In genomic region chr17:30238387-30239088, GRCh38 we compare ENCODE assay signal across 2 cellular contexts.
TF ChIP-seq lines count a peak whose summit lies in the region.

No MANE protein-coding gene starts in this region.

TF ChIP-seq in H1, 55 proteins besides CTCF, POLR2A, EP300 and RAD21:
- TF ChIP-seq, protein P1, sequence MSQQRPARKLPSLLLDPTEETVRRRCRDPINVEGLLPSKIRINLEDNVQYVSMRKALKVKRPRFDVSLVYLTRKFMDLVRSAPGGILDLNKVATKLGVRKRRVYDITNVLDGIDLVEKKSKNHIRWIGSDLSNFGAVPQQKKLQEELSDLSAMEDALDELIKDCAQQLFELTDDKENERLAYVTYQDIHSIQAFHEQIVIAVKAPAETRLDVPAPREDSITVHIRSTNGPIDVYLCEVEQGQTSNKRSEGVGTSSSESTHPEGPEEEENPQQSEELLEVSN (IDR thresholded peaks at IDR 0.05) = peak; percentile 35; the same call in 1 of the 2 replicates
- TF ChIP-seq RBBP5 (IDR thresholded peaks at IDR 0.05; ENCODE audit: borderline replicate concordance, low read depth, low read length) = no peak
- peak; percentile 49 for TF ChIP-seq KDM4A (IDR thresholded peaks at IDR 0.05; ENCODE audit: low read depth, low read length, severe bottlenecking)
- no peak for TF ChIP-seq TAF7 (optimal IDR thresholded peaks at IDR 0.05; ENCODE audit: borderline replicate concordance, low read depth, low read length)
- TF ChIP-seq TBP (IDR thresholded peaks at IDR 0.05; ENCODE audit: low read depth, low read length) = peak; percentile 17; the same call in 1 of the 2 replicates
- no peak for TF ChIP-seq SRF (IDR thresholded peaks at IDR 0.05; ENCODE audit: low read depth, low read length)
- TF ChIP-seq CHD2 (IDR thresholded peaks at IDR 0.05; ENCODE audit: low read length) = no peak
- no peak for TF ChIP-seq MAX (IDR thresholded peaks at IDR 0.05)
- no peak for TF ChIP-seq BCL11A (IDR thresholded peaks at IDR 0.05; ENCODE audit: low read depth in 2 of 2, low read length in 2 of 2)
- TF ChIP-seq ZNF274 (IDR thresholded peaks at IDR 0.05; ENCODE audit: borderline replicate concordance, extremely low read depth, low read length) = no peak
- no peak for TF ChIP-seq GABPA (IDR thresholded peaks at IDR 0.05; ENCODE audit: borderline replicate concordance, insufficient read depth, low read length)
- TF ChIP-seq HDAC2 (IDR thresholded peaks at IDR 0.05; ENCODE audit: borderline replicate concordance in 1 of 2, low read depth in 2 of 2, low read length in 2 of 2) = no peak
- TF ChIP-seq JUND (IDR thresholded peaks at IDR 0.05; ENCODE audit: low read length) = no peak
- TF ChIP-seq POU5F1 (IDR thresholded peaks at IDR 0.05; ENCODE audit: low read depth, low read length) = no peak
- peak in 1 of 2 experiments; percentile 20; a peak in 1 of 4 replicates for TF ChIP-seq SIN3A (conservative IDR thresholded peaks at IDR 0.05 in 1 of 2, IDR thresholded peaks at IDR 0.05 in 1 of 2; ENCODE audit: low read depth in 1 of 2, low read length in 2 of 2)
TF ChIP-seq in H1: peak in this region for 4.

TF ChIP-seq in HEK293T, 16 proteins besides CTCF, POLR2A, EP300 and RAD21:
- TF ChIP-seq NFRKB (IDR thresholded peaks at IDR 0.05) = no peak
- TF ChIP-seq FOXA1 (IDR thresholded peaks at IDR 0.05) = no peak
- TF ChIP-seq ELF4 (IDR thresholded peaks at IDR 0.05) = no peak
- no peak for TF ChIP-seq SP1 (IDR thresholded peaks at IDR 0.05)
- no peak for TF ChIP-seq SUZ12 (IDR thresholded peaks at IDR 0.05)
- TF ChIP-seq FOXK2 (IDR thresholded peaks at IDR 0.05) = no peak
- TF ChIP-seq PKNOX1 (IDR thresholded peaks at IDR 0.05) = no peak
- no peak for TF ChIP-seq CTBP1 (IDR thresholded peaks at IDR 0.05; ENCODE audit: borderline replicate concordance)
- no peak for TF ChIP-seq LEF1 (IDR thresholded peaks at IDR 0.05; ENCODE audit: borderline replicate concordance)
- TF ChIP-seq HDGF (IDR thresholded peaks at IDR 0.05; ENCODE audit: borderline replicate concordance) = no peak
- TF ChIP-seq FOXM1 (IDR thresholded peaks at IDR 0.05; ENCODE audit: borderline replicate concordance) = no peak
- TF ChIP-seq ZNF384 (IDR thresholded peaks at IDR 0.05) = no peak
- no peak for TF ChIP-seq BHLHE40 (IDR thresholded peaks at IDR 0.05; ENCODE audit: borderline replicate concordance)
- no peak for TF ChIP-seq L3MBTL2 (conservative IDR thresholded peaks at IDR 0.05)
- TF ChIP-seq ARNT (IDR thresholded peaks at IDR 0.05) = no peak
- no peak for TF ChIP-seq TARDBP (IDR thresholded peaks at IDR 0.05)
